Comparison of ENCODE assay signal across 13 cellular contexts in the genomic region with DNA sequence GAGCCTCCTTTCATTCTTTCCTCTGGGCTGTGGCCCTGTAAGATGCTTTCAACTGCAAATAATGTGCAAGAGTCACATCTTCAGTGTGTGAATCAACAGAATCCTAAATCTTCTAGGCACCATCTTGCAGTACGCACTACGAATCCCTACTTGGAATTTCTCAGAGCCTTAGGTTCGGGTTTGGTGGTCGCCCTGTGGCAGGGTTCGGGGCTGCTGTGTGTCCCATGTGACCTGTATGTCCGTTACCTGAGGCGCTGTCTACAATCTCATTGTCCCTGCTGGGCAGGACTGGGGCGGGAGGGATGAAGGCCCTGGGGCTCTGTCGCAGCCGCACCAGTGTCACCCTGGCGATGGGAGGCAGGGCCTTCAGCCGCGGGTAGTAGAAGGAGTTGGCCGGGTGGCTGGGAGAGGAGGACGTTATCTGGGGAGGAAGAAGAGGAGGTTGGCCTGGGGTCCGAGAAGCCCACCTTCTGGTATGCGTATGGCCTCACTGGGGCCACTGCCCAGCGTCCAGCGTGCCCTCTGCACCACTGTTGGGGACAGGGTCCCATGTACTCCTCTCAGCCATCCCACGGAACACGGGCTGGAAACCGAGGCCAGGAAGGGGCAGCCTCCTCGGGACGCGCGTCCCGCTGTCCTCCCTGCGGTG. TPM values are rescaled to one million over a fixed set of nuclear protein-coding genes. Genes with fewer than 3 reads are reported as not detected.
DNase-seq lines count a peak whose midpoint lies in the region; ATAC-seq and TF ChIP-seq lines count a peak whose summit lies in the region.
"Had no signal": no experiment of that assay in that cellular context is flagged by ENCODE, and none has a peak within 500 bp of the region (broad histone marks: within the 10 kb centered on the region; RNA-seq: fewer than 3 reads in every experiment).

No MANE protein-coding gene starts in this region.

- CTCF ChIA-PET in naive thymus-derived CD4-positive, alpha-beta T cell (lab: Charles Lee), result interaction anchor here (0.7 kb wide), 1 partner anchor 65 kb away, joined by 3 read pairs; no protein-coding TSS in a partner anchor

- POLR2A ChIA-PET in naive thymus-derived CD4-positive, alpha-beta T cell (lab: Charles Lee), result interaction anchor here (0.7 kb wide), 1 partner anchor 13 kb away, joined by 3 read pairs; no protein-coding TSS in a partner anchor

- no peak for DNase-seq in left ventricle myocardium inferior
- DNase-seq in right atrium auricular region (ENCODE audit: low spot score), result no peak
- no peak for DNase-seq in choroid plexus epithelial cell (ENCODE audit: low read depth)
- DNase-seq in naive thymus-derived CD4-positive, alpha-beta T cell, result no peak
- no peak for DNase-seq in effector memory CD4-positive, alpha-beta T cell
- DNase-seq in NCI-H524 treated with DMSO at 0.1 percent for 48 hours (lab: John Stamatoyannopoulos, UW), result no peak
- no peak for DNase-seq in retina
- DNase-seq in AG08395 (ENCODE audit: low spot score), result no peak
- DNase-seq: DMS79, occipital lobe had no signal

- H3K27me3 ChIP-seq in left ventricle myocardium inferior (ENCODE audit: low read depth) (peaks cover 47% of the 10 kb centered on the region), right atrium auricular region (peaks cover 5 to 11% of the 10 kb centered on the region in 2 donors)
- H3K27me3 ChIP-seq in naive thymus-derived CD4-positive, alpha-beta T cell (ENCODE audit: control insufficient read depth in 2 of 2, insufficient read depth in 2 of 2, low read length in 2 of 2), result peaks cover 0 to 11% of the 10 kb centered on the region in 2 donors
- H3K27me3 ChIP-seq in effector memory CD4-positive, alpha-beta T cell (replicated peaks; ENCODE audit: control insufficient read depth, insufficient read depth, low read length, poor library complexity, severe bottlenecking), result peaks cover 31% of the 10 kb centered on the region

- TF ChIP-seq CTCF in left ventricle myocardium inferior (IDR thresholded peaks at IDR 0.05; ENCODE audit: borderline replicate concordance), result no peak
- no peak for TF ChIP-seq CTCF in right atrium auricular region (IDR thresholded peaks at IDR 0.05)
- no peak for TF ChIP-seq CTCF in choroid plexus epithelial cell (conservative IDR thresholded peaks at IDR 0.05; ENCODE audit: low read depth, low read length)

- no peaks in the 10 kb centered on the region for H3K36me3 Mint-ChIP-seq in naive thymus-derived CD4-positive, alpha-beta T cell

- H3K9me3 ChIP-seq in left ventricle myocardium inferior (replicated peaks) (no peaks in the 10 kb centered on the region), right atrium auricular region (no peaks in the 10 kb centered on the region)
- H3K9me3 ChIP-seq in naive thymus-derived CD4-positive, alpha-beta T cell (ENCODE audit: control insufficient read depth in 2 of 3, low read length in 3 of 3), result no peaks in the 10 kb centered on the region
- no peaks in the 10 kb centered on the region for H3K9me3 ChIP-seq in effector memory CD4-positive, alpha-beta T cell (ENCODE audit: control insufficient read depth, low read length)
- H3K9me3 ChIP-seq: heart left ventricle, tibial artery had no signal

- peaks cover 8 to 26% (median 17%) of the 10 kb centered on the region in 7 donors for H3K4me1 Mint-ChIP-seq in naive thymus-derived CD4-positive, alpha-beta T cell

- H3K27me3 Mint-ChIP-seq in naive thymus-derived CD4-positive, alpha-beta T cell, result peaks cover 0 to 31% (median 6%) of the 10 kb centered on the region in 5 donors

- H3K9me3 Mint-ChIP-seq in naive thymus-derived CD4-positive, alpha-beta T cell, result no peaks in the 10 kb centered on the region

- H3K27ac Mint-ChIP-seq in naive thymus-derived CD4-positive, alpha-beta T cell, result peak overlapping the region in 1 of 9 donors; percentile 42

- H3K27ac ChIP-seq in left ventricle myocardium inferior (replicated peaks) (no peak overlapping the region), right atrium auricular region (no peak overlapping the region)
- H3K27ac ChIP-seq in naive thymus-derived CD4-positive, alpha-beta T cell (ENCODE audit: low read depth, low read length), result no peak overlapping the region
- H3K27ac ChIP-seq in effector memory CD4-positive, alpha-beta T cell (ENCODE audit: insufficient read depth, low read length, poor library complexity, severe bottlenecking), result no peak overlapping the region
- H3K27ac ChIP-seq: heart left ventricle, tibial artery had no signal

- no peak for ATAC-seq in naive thymus-derived CD4-positive, alpha-beta T cell
- ATAC-seq: heart left ventricle, left lobe of liver had no signal

- H3K4me1 ChIP-seq in left ventricle myocardium inferior (peaks cover 56% of the 10 kb centered on the region), right atrium auricular region (peaks cover 0 to 52% of the 10 kb centered on the region in 2 donors)
- peaks cover 3 to 22% of the 10 kb centered on the region in 2 donors for H3K4me1 ChIP-seq in naive thymus-derived CD4-positive, alpha-beta T cell (ENCODE audit: control insufficient read depth in 2 of 2, insufficient read depth in 2 of 2, low read length in 2 of 2)
- peaks cover 29% of the 10 kb centered on the region for H3K4me1 ChIP-seq in effector memory CD4-positive, alpha-beta T cell (ENCODE audit: control insufficient read depth, insufficient read depth, low read length, poor library complexity, severe bottlenecking)

- peak overlapping the region; percentile 36 to 69 (median 52) for H3K4me3 Mint-ChIP-seq in naive thymus-derived CD4-positive, alpha-beta T cell

- no peaks in the 10 kb centered on the region for H3K36me3 ChIP-seq in left ventricle myocardium inferior
- H3K36me3 ChIP-seq in right atrium auricular region, result no peaks in the 10 kb centered on the region
- H3K36me3 ChIP-seq in naive thymus-derived CD4-positive, alpha-beta T cell (ENCODE audit: control insufficient read depth in 2 of 3, insufficient read depth in 3 of 3, low read length in 3 of 3), result no peaks in the 10 kb centered on the region
- H3K36me3 ChIP-seq in effector memory CD4-positive, alpha-beta T cell (ENCODE audit: control insufficient read depth, insufficient read depth, low read length), result no peaks in the 10 kb centered on the region
- H3K36me3 ChIP-seq: tibial artery had no signal

- H3K4me3 ChIP-seq in left ventricle myocardium inferior, result peak overlapping the region; percentile 65
- H3K4me3 ChIP-seq in right atrium auricular region, result peak overlapping the region in 1 of 2 donors; percentile 49
- H3K4me3 ChIP-seq in choroid plexus epithelial cell (ENCODE audit: low read depth, low read length), result peak overlapping the region; percentile 78
- H3K4me3 ChIP-seq in naive thymus-derived CD4-positive, alpha-beta T cell (ENCODE audit: low read length), result no peak overlapping the region
- no peak overlapping the region for H3K4me3 ChIP-seq in effector memory CD4-positive, alpha-beta T cell (ENCODE audit: insufficient read depth, low read depth, low read length, poor library complexity, severe bottlenecking)

- intact Hi-C loops in left ventricle myocardium inferior (cut with micrococcal nuclease), result no loop called here
- intact Hi-C loops in naive thymus-derived CD4-positive, alpha-beta T cell (cut with micrococcal nuclease), result no loop called here

RNA-seq across cellular contexts. Expression of a gene that starts 2.1 kb away (rescaled TPM):
- total RNA-seq in left ventricle myocardium inferior, result 13.9 TPM
- 10 to 100 TPM; 13.0 to 20.8 TPM for total RNA-seq in right atrium auricular region
- 10 to 100 TPM in 3 of 5 experiments, 1 to 10 TPM in 2; 5.7 to 79.1 (median 16.0) TPM for total RNA-seq in naive thymus-derived CD4-positive, alpha-beta T cell
- 1 to 10 TPM; 2.8 to 3.8 TPM for polyA plus RNA-seq in naive thymus-derived CD4-positive, alpha-beta T cell

RNA-seq across cellular contexts. Expression of a gene that starts 56.9 kb away (rescaled TPM):
- not detected for total RNA-seq in left ventricle myocardium inferior
- 1 to 10 TPM; 1.9 TPM for total RNA-seq in right atrium auricular region
- total RNA-seq in naive thymus-derived CD4-positive, alpha-beta T cell, result 1 to 10 TPM; 1.8 to 4.1 (median 2.4) TPM
- polyA plus RNA-seq in naive thymus-derived CD4-positive, alpha-beta T cell, result 1 to 10 TPM; 5.8 to 6.7 TPM

Comparison
In these comparisons a context has a peak if more than half of its experiments do, and no peak if none do; other contexts are left out.
1. H3K4me3 ChIP-seq: peak in left ventricle myocardium inferior (single experiment) and choroid plexus epithelial cell (single experiment); none in naive thymus-derived CD4-positive, alpha-beta T cell (single experiment) and effector memory CD4-positive, alpha-beta T cell (single experiment).